8 cellular contexts compared by ENCODE assay signal in the genomic region with DNA sequence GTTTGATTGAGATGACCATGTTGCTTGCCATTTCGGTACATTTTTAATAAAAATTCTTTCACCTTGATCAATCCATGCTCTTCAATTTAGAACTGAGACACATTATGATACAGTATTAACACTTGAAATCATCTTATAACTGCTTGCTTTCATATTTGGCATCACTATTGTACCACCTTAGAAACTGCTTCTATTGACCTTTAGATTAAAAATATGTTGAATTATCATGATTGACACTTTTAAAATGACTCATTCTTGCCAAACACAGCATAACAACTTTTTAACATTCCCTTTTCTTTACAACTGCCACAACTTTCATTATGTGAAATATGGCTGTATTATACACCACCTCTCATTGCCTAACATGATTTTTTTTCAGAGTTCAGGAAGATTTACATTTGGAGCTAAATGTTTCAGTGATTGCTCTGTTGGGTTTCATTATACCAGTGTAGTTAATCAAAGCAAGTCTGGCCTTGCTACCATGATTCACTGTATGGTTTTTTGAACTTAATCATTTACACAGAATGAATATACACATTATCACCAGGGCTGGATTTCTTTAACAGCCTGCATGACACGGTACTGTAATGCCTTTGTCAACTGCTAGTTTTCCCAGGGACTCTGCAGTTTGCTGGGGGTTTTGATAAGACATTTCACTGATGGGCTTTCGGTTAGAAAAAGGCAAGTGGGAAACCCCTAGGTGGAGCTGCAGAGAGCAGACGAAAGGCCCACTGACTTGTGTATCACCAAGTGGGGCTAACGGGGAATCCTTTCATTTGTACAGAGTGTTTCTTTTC.
DNase-seq lines count a peak whose midpoint lies in the region; ATAC-seq and TF ChIP-seq lines count a peak whose summit lies in the region.

No MANE protein-coding gene starts in this region.

- no peak overlapping the region for H3K27ac ChIP-seq in CD4-positive, CD25-positive, alpha-beta regulatory T cell (ENCODE audit: insufficient read depth, low read length, poor library complexity, severe bottlenecking)
- H3K27ac ChIP-seq in upper lobe of right lung (no peak overlapping the region), aorta (ENCODE audit: low read depth in 1 of 2, low read length in 2 of 2) (no peak overlapping the region), MM.1S (ENCODE audit: low read length) (no peak overlapping the region)

- no peak overlapping the region for H2AFZ ChIP-seq in MM.1S (ENCODE audit: low read length)

- no peak overlapping the region for H3K4me3 ChIP-seq in CD4-positive, CD25-positive, alpha-beta regulatory T cell (ENCODE audit: low read depth, low read length)
- H3K4me3 ChIP-seq in upper lobe of right lung (no peak overlapping the region), aorta (ENCODE audit: low read length in 2 of 2) (no peak overlapping the region), MM.1S (ENCODE audit: low read length) (no peak overlapping the region)

- H4K20me1 ChIP-seq in MM.1S (ENCODE audit: insufficient read depth, low read length): no peaks in the 10 kb centered on the region

- H3K9me3 ChIP-seq in CD4-positive, CD25-positive, alpha-beta regulatory T cell (ENCODE audit: control insufficient read depth in 2 of 2, low read length in 2 of 2): no peaks in the 10 kb centered on the region
- H3K9me3 ChIP-seq in upper lobe of right lung (no peaks in the 10 kb centered on the region), aorta (ENCODE audit: control insufficient read depth, low read length) (no peaks in the 10 kb centered on the region), MM.1S (replicated peaks; ENCODE audit: insufficient read depth, low read length) (no peaks in the 10 kb centered on the region)

- no peak overlapping the region for H3K27ac Mint-ChIP-seq in CD4-positive, CD25-positive, alpha-beta regulatory T cell

- no peaks in the 10 kb centered on the region for H3K36me3 ChIP-seq in CD4-positive, CD25-positive, alpha-beta regulatory T cell (ENCODE audit: control insufficient read depth, insufficient read depth, low read length)
- no peaks in the 10 kb centered on the region for H3K36me3 ChIP-seq in upper lobe of right lung
- H3K36me3 ChIP-seq in aorta (ENCODE audit: control insufficient read depth in 1 of 2, insufficient read depth in 2 of 2, low read length in 1 of 2): no peaks in the 10 kb centered on the region
- no peaks in the 10 kb centered on the region for H3K36me3 ChIP-seq in MM.1S (replicated peaks; ENCODE audit: insufficient read depth, low read length)

- no peaks in the 10 kb centered on the region for H3K27me3 ChIP-seq in CD4-positive, CD25-positive, alpha-beta regulatory T cell (ENCODE audit: control insufficient read depth, insufficient read depth, low read length)
- H3K27me3 ChIP-seq in upper lobe of right lung: no peaks in the 10 kb centered on the region
- H3K27me3 ChIP-seq in aorta (ENCODE audit: control insufficient read depth in 1 of 2, insufficient read depth in 2 of 2, low read length in 1 of 2): no peaks in the 10 kb centered on the region
- H3K27me3 ChIP-seq in MM.1S (replicated peaks; ENCODE audit: insufficient read depth, low read length): no peaks in the 10 kb centered on the region

- H3K79me2 ChIP-seq in MM.1S (ENCODE audit: low read length): no peaks in the 10 kb centered on the region

- H3K9me2 ChIP-seq in MM.1S (replicated peaks; ENCODE audit: insufficient read depth, low read length): no peaks in the 10 kb centered on the region

- peak in 2 of 3 donors; percentile 17 to 52 for DNase-seq in CD4-positive, CD25-positive, alpha-beta regulatory T cell
- DNase-seq in HT-29 (ENCODE audit: low spot score) (peak; percentile 19), activated T-cell treated with anti-CD3 and anti-CD28 coated beads for 1 hour (ENCODE audit: low read depth) (peak; percentile 6), iPS DF 4.7 (ENCODE audit: extremely low read depth, low spot score) (peak; percentile 19), upper lobe of right lung (no peak), aorta (no peak), MM.1S (no peak)

- ATAC-seq in CD4-positive, CD25-positive, alpha-beta regulatory T cell (ENCODE audit: low read depth in 2 of 2): no peak
- peak; percentile 84 for ATAC-seq in GM19035 (IDR thresholded peaks at IDR 0.05; ENCODE audit: unreplicated experiment)
- no peak for ATAC-seq in upper lobe of right lung
- no peak for ATAC-seq in aorta (ENCODE audit: low FRiP score)

- no peaks in the 10 kb centered on the region for H3F3A ChIP-seq in MM.1S (ENCODE audit: insufficient read depth, low read length)

- H3K4me3 Mint-ChIP-seq in CD4-positive, CD25-positive, alpha-beta regulatory T cell: no peak overlapping the region

- TF ChIP-seq CTCF in upper lobe of right lung (IDR thresholded peaks at IDR 0.05): peak; percentile 24
- no peak for TF ChIP-seq CTCF in MM.1S (IDR thresholded peaks at IDR 0.05; ENCODE audit: low read length)

- no peak overlapping the region for H3K4me2 ChIP-seq in MM.1S (ENCODE audit: low read depth, low read length)

- 79 to 81% methylated on average over 5 of the region's 5 CpGs for WGBS in aorta, 2 donors

- peaks cover 0 to 7% (median 3%) of the 10 kb centered on the region in 4 donors for H3K4me1 Mint-ChIP-seq in CD4-positive, CD25-positive, alpha-beta regulatory T cell

- H3K9me3 Mint-ChIP-seq in CD4-positive, CD25-positive, alpha-beta regulatory T cell: peaks cover 0 to 2% (median 0%) of the 10 kb centered on the region in 7 donors

- intact Hi-C loops in upper lobe of right lung (cut with DNase I): no loop called here
- intact Hi-C loops in aorta (cut with DNase I): loop anchor here in 1 of 2 donors (10.0 kb wide), 1 partner anchor 697 kb away; no protein-coding TSS in a partner anchor

- no peaks in the 10 kb centered on the region for H3K4me1 ChIP-seq in CD4-positive, CD25-positive, alpha-beta regulatory T cell (ENCODE audit: control insufficient read depth, insufficient read depth, low read length, poor library complexity, severe bottlenecking)
- no peaks in the 10 kb centered on the region for H3K4me1 ChIP-seq in upper lobe of right lung
- H3K4me1 ChIP-seq in aorta (ENCODE audit: control insufficient read depth in 1 of 2, insufficient read depth in 2 of 2, low read length in 2 of 2): no peaks in the 10 kb centered on the region
- H3K4me1 ChIP-seq in MM.1S (ENCODE audit: low read length): no peaks in the 10 kb centered on the region

- H3K36me3 Mint-ChIP-seq in CD4-positive, CD25-positive, alpha-beta regulatory T cell: no peaks in the 10 kb centered on the region

- no peak overlapping the region for H3K9ac ChIP-seq in MM.1S (ENCODE audit: low read length)

- H3K27me3 Mint-ChIP-seq in CD4-positive, CD25-positive, alpha-beta regulatory T cell: peaks cover 10% of the 10 kb centered on the region

Comparison
In these comparisons a context has a peak if more than half of its experiments do, and no peak if none do; other contexts are left out.
1. DNase-seq: peak in CD4-positive, CD25-positive, alpha-beta regulatory T cell (2 of 3), HT-29 (single experiment), activated T-cell treated with anti-CD3 and anti-CD28 coated beads for 1 hour (single experiment) and iPS DF 4.7 (single experiment); none in upper lobe of right lung (single experiment), aorta (0 of 2) and MM.1S (single experiment).